In the genomic region with DNA sequence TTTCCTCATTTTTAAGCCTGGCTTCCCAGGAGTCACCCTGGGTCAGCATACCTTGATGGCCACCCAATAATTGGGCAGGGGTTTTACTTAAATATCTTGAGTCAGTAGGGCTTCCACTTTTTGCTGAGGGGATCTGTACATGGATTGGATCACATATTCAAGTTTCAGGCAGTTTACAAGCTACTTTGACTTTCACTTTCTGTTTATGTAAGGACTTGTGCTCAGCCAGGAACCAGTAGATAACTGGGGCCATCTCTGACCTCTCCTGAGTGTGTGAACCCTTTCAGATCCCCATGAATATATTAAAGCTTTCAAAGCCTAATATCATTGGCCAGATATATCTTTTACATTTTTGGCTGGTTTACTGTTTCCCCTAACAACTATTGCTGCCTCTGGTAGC, we compare ENCODE assay signal across 12 cellular contexts. TPM values are rescaled to one million over a fixed set of nuclear protein-coding genes. Genes with fewer than 3 reads are reported as not detected.
DNase-seq lines count a peak whose midpoint lies in the region; ATAC-seq and TF ChIP-seq lines count a peak whose summit lies in the region.
"Had no signal": no experiment of that assay in that cellular context is flagged by ENCODE, and none has a peak within 500 bp of the region (broad histone marks: within the 10 kb centered on the region; RNA-seq: fewer than 3 reads in every experiment).

No MANE protein-coding gene starts in this region.

- peak; percentile 94 for ATAC-seq in GM18498 (IDR thresholded peaks at IDR 0.05; ENCODE audit: unreplicated experiment)
- ATAC-seq in GM21515 (IDR thresholded peaks at IDR 0.05; ENCODE audit: unreplicated experiment) = peak; percentile 91
- peak; percentile 98 for ATAC-seq in HG03378 (IDR thresholded peaks at IDR 0.05; ENCODE audit: unreplicated experiment)
- ATAC-seq in aorta (ENCODE audit: low FRiP score) = no peak

- peaks cover 2% of the 10 kb centered on the region for H3K9me3 Mint-ChIP-seq in glutamatergic neuron (ENCODE audit: unreplicated experiment)

- H3K4me1 ChIP-seq in adipocyte (ENCODE audit: control insufficient read depth, insufficient read depth, low read length) = no peaks in the 10 kb centered on the region
- H3K4me1 ChIP-seq in aorta (ENCODE audit: control insufficient read depth in 1 of 2, insufficient read depth in 2 of 2, low read length in 2 of 2) = no peaks in the 10 kb centered on the region
- H3K4me1 ChIP-seq: transverse colon had no signal

- H3K36me3 Mint-ChIP-seq in glutamatergic neuron (ENCODE audit: unreplicated experiment) = no peaks in the 10 kb centered on the region

- TF ChIP-seq CTCF in glutamatergic neuron (IDR thresholded peaks at IDR 0.05; ENCODE audit: partially characterized antibody, unreplicated experiment) = no peak

- no peak overlapping the region for H3K27ac Mint-ChIP-seq in glutamatergic neuron (ENCODE audit: unreplicated experiment)

- H3K27me3 Mint-ChIP-seq in glutamatergic neuron (ENCODE audit: unreplicated experiment) = peaks cover 2% of the 10 kb centered on the region

- no peaks in the 10 kb centered on the region for H3K9me3 ChIP-seq in adipocyte (ENCODE audit: control insufficient read depth, low read length)
- peaks cover 2% of the 10 kb centered on the region for H3K9me3 ChIP-seq in aorta (ENCODE audit: control insufficient read depth, low read length)
- H3K9me3 ChIP-seq: transverse colon had no signal

- H3K4me3 ChIP-seq in adipocyte (ENCODE audit: low read length) (peak overlapping the region; percentile 49), aorta (ENCODE audit: low read length in 2 of 2) (no peak overlapping the region)
- H3K4me3 ChIP-seq: transverse colon had no signal

- H3K36me3 ChIP-seq in adipocyte (ENCODE audit: control insufficient read depth, insufficient read depth, low read length, severe bottlenecking) (no peaks in the 10 kb centered on the region), aorta (ENCODE audit: control insufficient read depth in 1 of 2, insufficient read depth in 2 of 2, low read length in 1 of 2) (no peaks in the 10 kb centered on the region)
- H3K36me3 ChIP-seq: transverse colon had no signal

- DNase-seq in adipocyte (ENCODE audit: low read depth) (peak; percentile 45), glutamatergic neuron (no peak), SW 1271 (lab: John Stamatoyannopoulos, UW) (no peak), NCI-H1436 treated with DMSO at 0.1 percent for 48 hours (lab: John Stamatoyannopoulos, UW) (no peak), aorta (no peak)
- DNase-seq: GF-D8, NCI-H2171 treated with DMSO at 0.1 percent for 48 hours, transverse colon had no signal

- intact Hi-C loops in aorta (cut with DNase I) = no loop called here

- no peaks in the 10 kb centered on the region for H3K4me1 Mint-ChIP-seq in glutamatergic neuron (ENCODE audit: low read depth, unreplicated experiment)

- no peak overlapping the region for H3K27ac ChIP-seq in aorta (ENCODE audit: low read depth in 1 of 2, low read length in 2 of 2)
- H3K27ac ChIP-seq: transverse colon had no signal

- no peak overlapping the region for H3K9ac ChIP-seq in adipocyte (ENCODE audit: low read length)

- no peaks in the 10 kb centered on the region for H3K27me3 ChIP-seq in adipocyte (replicated peaks; ENCODE audit: control insufficient read depth, insufficient read depth, low read length)
- H3K27me3 ChIP-seq in aorta (ENCODE audit: control insufficient read depth in 1 of 2, insufficient read depth in 2 of 2, low read length in 1 of 2) = no peaks in the 10 kb centered on the region
- H3K27me3 ChIP-seq: transverse colon had no signal

- no peak overlapping the region for H3K4me3 Mint-ChIP-seq in glutamatergic neuron (ENCODE audit: unreplicated experiment)

RNA-seq across cellular contexts. Expression of a gene that starts 45.1 kb away (rescaled TPM):
- total RNA-seq in glutamatergic neuron (ENCODE audit: unreplicated experiment) (1.6 TPM), aorta (under 1 TPM in 1 of 2 donors, not detected in 1; 0.75 TPM)
- not detected for polyA plus RNA-seq in aorta
- total RNA-seq: posterior vena cava, transverse colon had no signal
